ENCODE assay signal across 8 cellular contexts in genomic region chr10:69179743-69180524, GRCh38. TPM values are rescaled to one million over a fixed set of nuclear protein-coding genes. Genes with fewer than 3 reads are reported as not detected.
DNase-seq lines count a peak whose midpoint lies in the region; ATAC-seq, FAIRE-seq and TF ChIP-seq lines count a peak whose summit lies in the region.

Gene SUPV3L1, plus strand, starts transcription at chr10:69180234. Its CDS starts 58 bp downstream, at chr10:69180292.

- peak within 1 kb of the TSS; percentile 94 for H3K4me3 Mint-ChIP-seq in type B pancreatic cell

- no peaks in the 10 kb centered on the region for H3K27me3 Mint-ChIP-seq in type B pancreatic cell

- FAIRE-seq in GM12891 (lab: Jason Lieb, UNC): peak; percentile 99

- peak; percentile 77 for DNase-seq in GM12891 (ENCODE audit: insufficient read length, low spot score)
- peak; percentile 50 for DNase-seq in NCI-H1436 treated with DMSO at 0.1 percent for 48 hours (lab: John Stamatoyannopoulos, UW)
- DNase-seq in amniotic epithelial cell (ENCODE audit: low read depth): peak; percentile 98
- peak; percentile 91 to 97 (median 91) for DNase-seq in heart left ventricle
- peak; percentile 98 for DNase-seq in pons (ENCODE audit: low spot score)
- DNase-seq in type B pancreatic cell (ENCODE audit: extremely low spot score, unreplicated experiment): peak; percentile 89

- H3K9me3 Mint-ChIP-seq in type B pancreatic cell: no peaks in the 10 kb centered on the region

- H3K9me3 ChIP-seq in heart left ventricle: no peaks in the 10 kb centered on the region

- peak within 1 kb of the TSS; percentile 84 to 98 (median 94) for H3K27ac ChIP-seq in heart left ventricle

- peaks cover 0 to 25% (median 12%) of the 10 kb centered on the region in 9 donors for H3K36me3 ChIP-seq in heart left ventricle

- TF ChIP-seq POLR2A in GM12891 (IDR thresholded peaks at IDR 0.05; ENCODE audit: low read depth, low read length): peak; percentile 94
- peak; percentile 43 to 62 for TF ChIP-seq POLR2A in heart left ventricle (IDR thresholded peaks at IDR 0.05)

- WGBS in heart left ventricle, 4 donors: 0 to 1% (median 0%) methylated on average over 35 to 44 of the region's 44 CpGs

- H3K4me3 ChIP-seq in heart left ventricle: peak within 1 kb of the TSS; percentile 82 to 99 (median 94)

- peaks cover 5% of the 10 kb centered on the region for H3K36me3 Mint-ChIP-seq in type B pancreatic cell

- peak within 1 kb of the TSS; percentile 100 for H3K27ac Mint-ChIP-seq in type B pancreatic cell

- H3K4me1 Mint-ChIP-seq in type B pancreatic cell (ENCODE audit: unreplicated experiment): peaks cover 17% of the 10 kb centered on the region

- TF ChIP-seq CTCF in heart left ventricle (IDR thresholded peaks at IDR 0.05): no peak
- no peak for TF ChIP-seq CTCF in type B pancreatic cell (conservative IDR thresholded peaks at IDR 0.05)

- peak; percentile 89 for ATAC-seq in HG02798 (IDR thresholded peaks at IDR 0.05; ENCODE audit: poor library complexity, unreplicated experiment)
- ATAC-seq in heart left ventricle: peak; percentile 96 to 98 (median 97)

- no peaks in the 10 kb centered on the region for H3K27me3 ChIP-seq in heart left ventricle

- H3K4me1 ChIP-seq in heart left ventricle: peaks cover 0 to 38% (median 26%) of the 10 kb centered on the region in 12 donors

- intact Hi-C loops in T-helper 1 cell treated with Interleukin-12 subunit alpha and Interleukin-12 subunit beta and Interleukin-4 antibody, amounts not matched to agents 30 ng/mL and 1 ng/mL, for 36 hours (cut with micrococcal nuclease): loop anchor here (1.0 to 2.0 kb wide), 13 partner anchors 22 to 653 kb away; partner anchors contain the start of genes DDX50, KIFBP, SLC25A16 and VPS26A
- intact Hi-C loops in heart left ventricle (cut with DNase I): loop anchor here in 3 of 10 donors (1.0 to 10.0 kb wide), 4 partner anchors 55 to 185 kb away; partner anchors contain the start of gene VPS26A (in 2 of the 3)

TF ChIP-seq in GM12891, 5 proteins besides CTCF, POLR2A, EP300 and RAD21:
- TF ChIP-seq SPI1 (IDR thresholded peaks at IDR 0.05; ENCODE audit: low read depth, low read length): no peak
- peak; percentile 83 for TF ChIP-seq TAF1 (IDR thresholded peaks at IDR 0.05; ENCODE audit: low read depth, low read length)
- no peak for TF ChIP-seq POU2F2 (IDR thresholded peaks at IDR 0.05; ENCODE audit: low read depth, low read length)
- TF ChIP-seq POLR2AphosphoS5 (IDR thresholded peaks at IDR 0.05; ENCODE audit: low read depth, low read length): peak; percentile 91
- TF ChIP-seq PAX5 (IDR thresholded peaks at IDR 0.05; ENCODE audit: insufficient read depth, low read length, severe bottlenecking): no peak
TF ChIP-seq in GM12891: peak in this region for 2.

RNA-seq across cellular contexts. Expression of gene SUPV3L1, which starts in this region (rescaled TPM):
- 26.3 TPM for polyA plus RNA-seq in GM12891 (2012; ENCODE audit: low read depth, missing spikeins)
- 56.1 and 58.9 TPM in 2 replicates for total RNA-seq in T-helper 1 cell treated with Interleukin-12 subunit alpha and Interleukin-12 subunit beta and Interleukin-4 antibody, amounts not matched to agents 30 ng/mL and 1 ng/mL, for 36 hours
- total RNA-seq in heart left ventricle: 10 to 100 TPM; 26.6 to 53.4 (median 34.9) TPM
- polyA plus RNA-seq in heart left ventricle: 10 to 100 TPM; 24.7 to 80.3 TPM
- 30.7 and 36.6 TPM in 2 replicates for total RNA-seq in type B pancreatic cell (ENCODE audit: low replicate concordance)

Comparison
In these comparisons a context has a peak if more than half of its experiments do, and no peak if none do; other contexts are left out.
1. Peak in every context shown above with its lines: DNase-seq, ATAC-seq, H3K4me3 ChIP-seq and H3K27ac ChIP-seq.